Comparison of ENCODE assay signal across 15 cellular contexts in the genomic region with DNA sequence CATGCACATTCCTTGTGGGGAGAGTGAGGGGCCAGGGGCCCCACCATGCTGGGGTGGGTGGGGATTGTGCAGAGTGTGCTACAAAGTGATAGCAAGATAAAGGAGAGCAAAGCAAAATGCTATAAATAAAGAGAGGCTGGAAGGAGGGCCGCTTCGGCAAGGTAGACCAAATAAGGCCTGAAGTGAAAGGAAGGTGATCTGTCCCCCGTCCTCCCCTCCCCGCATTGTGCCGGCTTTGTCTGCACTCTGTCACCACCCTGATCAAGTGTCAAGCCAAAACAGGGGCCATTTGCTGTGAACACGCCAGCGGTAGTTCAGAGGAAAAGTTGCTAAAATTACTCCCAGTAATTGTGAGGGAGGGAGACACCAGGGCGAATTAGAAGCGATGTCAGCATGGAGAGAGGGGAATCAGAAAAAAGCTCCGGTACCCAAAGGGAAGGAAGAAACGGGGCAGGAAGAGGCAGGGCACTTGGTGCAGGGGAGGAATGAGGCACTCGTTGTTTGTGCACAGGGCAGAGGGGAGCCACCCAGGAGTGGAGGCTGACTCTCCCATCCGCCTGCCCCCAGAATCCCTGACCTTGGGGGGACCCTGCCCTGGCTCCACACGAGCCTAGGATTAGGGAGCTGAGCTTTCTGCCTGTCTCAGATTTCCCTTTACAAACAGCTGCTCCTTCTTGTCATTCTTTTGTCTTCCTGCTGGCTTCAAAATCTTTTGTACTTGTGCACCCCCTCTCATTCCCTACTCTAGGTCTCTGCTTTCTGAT. TPM values are rescaled to one million over a fixed set of nuclear protein-coding genes. Genes with fewer than 3 reads are reported as not detected.
DNase-seq lines count a peak whose midpoint lies in the region; ATAC-seq lines count a peak whose summit lies in the region.
"Had no signal": no experiment of that assay in that cellular context is flagged by ENCODE, and none has a peak within 500 bp of the region (broad histone marks: within the 10 kb centered on the region; RNA-seq: fewer than 3 reads in every experiment).

No MANE protein-coding gene starts in this region.

- peaks cover 4% of the 10 kb centered on the region for H3K4me1 Mint-ChIP-seq in activated naive CD8-positive, alpha-beta T cell treated with anti-CD3 and anti-CD28 coated beads, Interleukin-2, amount 10 ng/mL, durations not matched to agents 7 days and 5 days

- H3K27ac ChIP-seq in right cardiac atrium (ENCODE audit: low read length) = peak overlapping the region; percentile 94
- H3K27ac ChIP-seq: transverse colon had no signal

- no peak overlapping the region for H3K4me3 Mint-ChIP-seq in activated naive CD8-positive, alpha-beta T cell treated with anti-CD3 and anti-CD28 coated beads, Interleukin-2, amount 10 ng/mL, durations not matched to agents 7 days and 5 days
- H3K4me3 Mint-ChIP-seq: activated T-cell treated with anti-CD3 and anti-CD28 coated beads, Interleukin-2, amount 50 U/mL, for 4 hours had no signal

- no peaks in the 10 kb centered on the region for H3K9me3 Mint-ChIP-seq in activated naive CD8-positive, alpha-beta T cell treated with anti-CD3 and anti-CD28 coated beads, Interleukin-2, amount 10 ng/mL, durations not matched to agents 7 days and 5 days
- H3K9me3 Mint-ChIP-seq: activated T-cell treated with anti-CD3 and anti-CD28 coated beads, Interleukin-2, amount 50 U/mL, for 4 hours had no signal

- POLR2A ChIA-PET in activated naive CD8-positive, alpha-beta T cell treated with anti-CD3 and anti-CD28 coated beads, Interleukin-2, amount 10 ng/mL, durations not matched to agents 7 days and 5 days (lab: Charles Lee) = no interaction called here

- H3K27me3 Mint-ChIP-seq in activated naive CD8-positive, alpha-beta T cell treated with anti-CD3 and anti-CD28 coated beads, Interleukin-2, amount 10 ng/mL, durations not matched to agents 7 days and 5 days = peaks cover 8% of the 10 kb centered on the region

- H3K4me1 ChIP-seq in right cardiac atrium (ENCODE audit: control insufficient read depth, insufficient read depth, low read length) = peaks cover 12% of the 10 kb centered on the region
- H3K4me1 ChIP-seq: transverse colon had no signal

- H3K9me3 ChIP-seq in right cardiac atrium (ENCODE audit: control insufficient read depth, low read length) = no peaks in the 10 kb centered on the region
- H3K9me3 ChIP-seq: MG63, transverse colon had no signal

- H3K36me3 Mint-ChIP-seq in activated naive CD8-positive, alpha-beta T cell treated with anti-CD3 and anti-CD28 coated beads, Interleukin-2, amount 10 ng/mL, durations not matched to agents 7 days and 5 days = no peaks in the 10 kb centered on the region

- peak; percentile 3 for DNase-seq in NCI-H82 (lab: John Stamatoyannopoulos, UW)
- DNase-seq in NCI-H82 treated with DMSO at 0.1 percent for 48 hours (lab: John Stamatoyannopoulos, UW; ENCODE audit: unreplicated experiment) = no peak
- DNase-seq in activated naive CD8-positive, alpha-beta T cell treated with anti-CD3 and anti-CD28 coated beads, Interleukin-2, amount 10 ng/mL, durations not matched to agents 7 days and 5 days = no peak
- DNase-seq in right cardiac atrium = peak; percentile 50 to 81 (median 77)
- peak; percentile 63 for DNase-seq in retina
- no peak for DNase-seq in amygdala (lab: John Stamatoyannopoulos, UW)
- DNase-seq in kidney glomerular epithelial cell (lab: John Stamatoyannopoulos, UW) = no peak
- no peak for DNase-seq in amniotic stem cell (lab: John Stamatoyannopoulos, UW)
- DNase-seq: activated T-cell treated with anti-CD3 and anti-CD28 coated beads, Interleukin-2, amount 50 U/mL, for 4 hours; GF-D8; MG63; NCI-H2227 treated with DMSO at 0.1 percent for 48 hours; stimulated activated CD8-positive, alpha-beta memory T cell treated with anti-CD3 and anti-CD28 coated beads, Interleukin-4, amount 100 ng/mL, for 48 hours; transverse colon had no signal

- intact Hi-C loops in right cardiac atrium (cut with DNase I) = no loop called here

- H3K27me3 ChIP-seq in right cardiac atrium (ENCODE audit: control insufficient read depth, insufficient read depth) = no peaks in the 10 kb centered on the region
- H3K27me3 ChIP-seq: MG63, transverse colon had no signal

- ATAC-seq in activated naive CD8-positive, alpha-beta T cell treated with anti-CD3 and anti-CD28 coated beads, Interleukin-2, amount 10 ng/mL, durations not matched to agents 7 days and 5 days (ENCODE audit: low read depth) = peak; percentile 34
- ATAC-seq in right cardiac atrium = peak; percentile 70 to 75
- ATAC-seq: activated CD4-positive, CD25-positive, alpha-beta regulatory T cell treated with anti-CD3 and anti-CD28 coated beads, Interleukin-2, amount 50 U/mL, for 24 hours; activated T-cell treated with anti-CD3 and anti-CD28 coated beads, Interleukin-2, amount 50 U/mL, for 4 hours had no signal

- no peak overlapping the region for H3K27ac Mint-ChIP-seq in activated naive CD8-positive, alpha-beta T cell treated with anti-CD3 and anti-CD28 coated beads, Interleukin-2, amount 10 ng/mL, durations not matched to agents 7 days and 5 days

- 24% methylated on average over 14 of the region's 14 CpGs for WGBS in right cardiac atrium

- H3K4me3 ChIP-seq in right cardiac atrium (ENCODE audit: low read length) = no peak overlapping the region
- H3K4me3 ChIP-seq: MG63, transverse colon had no signal

RNA-seq across cellular contexts. Expression of a gene that starts 2.9 kb away (rescaled TPM):
- not detected for total RNA-seq in activated naive CD8-positive, alpha-beta T cell treated with anti-CD3 and anti-CD28 coated beads, Interleukin-2, amount 10 ng/mL, durations not matched to agents 7 days and 5 days
- total RNA-seq in right cardiac atrium = 1,000 to 10,000 TPM in 1 of 4 donors, 100 to 1,000 TPM in 3; 461 to 2,251 (median 602) TPM
- polyA plus RNA-seq in right cardiac atrium = 1,734 TPM

RNA-seq across cellular contexts. Expression of a gene that starts 30.2 kb away (rescaled TPM):
- not detected for total RNA-seq in activated naive CD8-positive, alpha-beta T cell treated with anti-CD3 and anti-CD28 coated beads, Interleukin-2, amount 10 ng/mL, durations not matched to agents 7 days and 5 days
- over 10,000 TPM; 12,862 to 15,773 (median 14,347) TPM for total RNA-seq in right cardiac atrium
- 11,120 TPM for polyA plus RNA-seq in right cardiac atrium
- total RNA-seq: activated T-cell treated with anti-CD3 and anti-CD28 coated beads, Interleukin-2, amount 50 U/mL, for 4 hours had no signal

RNA-seq across cellular contexts. Expression of a gene that starts 31.2 kb away (rescaled TPM):
- 10 to 100 TPM; 48.0 to 50.8 TPM for total RNA-seq in activated naive CD8-positive, alpha-beta T cell treated with anti-CD3 and anti-CD28 coated beads, Interleukin-2, amount 10 ng/mL, durations not matched to agents 7 days and 5 days
- total RNA-seq in right cardiac atrium = 10 to 100 TPM; 19.3 to 23.4 (median 21.8) TPM
- polyA plus RNA-seq in right cardiac atrium = 26.8 TPM

Comparison
In these comparisons a context has a peak if more than half of its experiments do, and no peak if none do; other contexts are left out.
1. DNase-seq: peak in NCI-H82 (single experiment), right cardiac atrium (3 of 3) and retina (single experiment); none in NCI-H82 treated with DMSO at 0.1 percent for 48 hours (single experiment), activated naive CD8-positive, alpha-beta T cell treated with anti-CD3 and anti-CD28 coated beads, Interleukin-2, amount 10 ng/mL, durations not matched to agents 7 days and 5 days (single experiment), amygdala (0 of 56), kidney glomerular epithelial cell (single experiment) and amniotic stem cell (single experiment).
2. RNA of a gene that starts 2.9 kb away (total RNA-seq): 461 to 2,251 TPM in right cardiac atrium; not detected in activated naive CD8-positive, alpha-beta T cell treated with anti-CD3 and anti-CD28 coated beads, Interleukin-2, amount 10 ng/mL, durations not matched to agents 7 days and 5 days; every median in the first group is over 100 times any median in the second.
3. RNA of a gene that starts 30.2 kb away (total RNA-seq): 12,862 to 15,773 TPM in right cardiac atrium; not detected in activated naive CD8-positive, alpha-beta T cell treated with anti-CD3 and anti-CD28 coated beads, Interleukin-2, amount 10 ng/mL, durations not matched to agents 7 days and 5 days; every median in the first group is over 1,000 times any median in the second.